ENCODE assay signal across 31 cellular contexts in the genomic region with DNA sequence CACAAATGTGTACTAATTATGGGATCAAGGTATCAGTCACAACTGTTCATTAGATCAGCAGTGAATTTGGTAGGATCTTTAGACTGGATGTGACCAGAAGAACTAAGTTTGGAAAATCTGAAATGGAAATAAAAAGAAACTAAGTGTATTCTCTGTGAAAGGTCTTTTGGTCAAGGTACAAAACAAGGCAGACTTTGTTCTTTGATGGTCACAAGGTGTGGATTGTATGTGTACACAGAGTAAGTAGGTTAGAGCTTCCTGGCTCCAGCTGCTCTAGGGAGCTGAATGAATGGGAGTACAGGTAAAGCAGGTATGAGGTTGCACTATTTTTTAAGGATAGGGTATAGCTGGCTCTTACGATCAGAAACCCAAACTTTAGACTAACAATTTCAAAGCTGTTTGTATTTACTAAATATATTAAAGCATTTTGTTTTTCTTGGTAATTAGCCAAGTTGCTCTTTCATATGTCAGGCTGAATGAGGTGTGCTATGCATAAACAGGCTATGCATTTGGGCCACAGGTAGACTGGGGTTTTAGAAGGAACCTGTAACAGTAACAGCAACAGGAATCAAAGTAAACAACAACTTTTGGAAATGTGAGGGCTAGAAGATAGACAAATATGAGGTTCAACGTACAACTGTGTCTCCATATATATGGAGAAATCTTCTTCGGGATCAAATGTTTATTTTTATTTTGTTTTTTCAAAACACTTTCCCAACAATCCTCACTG. TPM values are rescaled to one million over a fixed set of nuclear protein-coding genes. Genes with fewer than 3 reads are reported as not detected.
DNase-seq lines count a peak whose midpoint lies in the region; ATAC-seq, FAIRE-seq and TF ChIP-seq lines count a peak whose summit lies in the region.
"Had no signal": no experiment of that assay in that cellular context is flagged by ENCODE, and none has a peak within 500 bp of the region (broad histone marks: within the 10 kb centered on the region; RNA-seq: fewer than 3 reads in every experiment).

No MANE protein-coding gene starts in this region.

- H3K27ac ChIP-seq in HUES48 (ENCODE audit: low read depth, low read length) = peak overlapping the region; percentile 55
- H3K27ac ChIP-seq in K562 (ENCODE audit: extremely low read depth, low read depth, low read length) = no peak overlapping the region
- H3K27ac ChIP-seq: KMS-11, neutrophil, uterus, WERI-Rb-1 had no signal

- 0% methylated on average over 3 of the region's 3 CpGs for WGBS in K562 (ENCODE audit: insufficient coverage, low coverage, missing lambda C conversion rate)

- no peak overlapping the region for H3K4me2 ChIP-seq in K562 (ENCODE audit: insufficient read depth, low read length)
- H3K4me2 ChIP-seq: KMS-11 had no signal

- no peaks in the 10 kb centered on the region for H3K9me3 Mint-ChIP-seq in Calu3 (ENCODE audit: low read depth, unreplicated experiment)
- H3K9me3 Mint-ChIP-seq: memory B cell; stimulated activated effector memory CD8-positive, alpha-beta T cell treated with anti-CD3 and anti-CD28 coated beads, Interleukin-12 subunit alpha, Interleukin-12 subunit beta, amount 100 ng/mL, for 72 hours; T-helper 2 cell treated with Interferon-gamma antibody and Interleukin-4, amounts not matched to agents 5 μg/mL and 100 μg/mL, for 36 hours had no signal

- intact Hi-C loops in Calu3 (cut with micrococcal nuclease; ENCODE audit: unreplicated experiment) = no loop called here
- intact Hi-C loops in K562 (cut with micrococcal nuclease) = no loop called here

- H3K27me3 ChIP-seq in HUES48 (ENCODE audit: control insufficient read depth, insufficient read depth, low read length) (no peaks in the 10 kb centered on the region), K562 (ENCODE audit: control insufficient read depth in 2 of 2, insufficient read depth in 2 of 2, low read length in 2 of 2) (peaks cover 0 to 3% of the 10 kb centered on the region in 2 experiments; a peak in 3 of 5 replicates)
- H3K27me3 ChIP-seq: neutrophil, uterus had no signal

- TF ChIP-seq RAD21 in K562 (CRISPR knock-in tag; conservative IDR thresholded peaks at IDR 0.05 in 1 of 2, IDR thresholded peaks at IDR 0.05 in 1 of 2) = no peak

- H3K4me1 ChIP-seq in HUES48 (ENCODE audit: control insufficient read depth, insufficient read depth, low read length) (peaks cover 22% of the 10 kb centered on the region), K562 (replicated peaks in 1 of 2; ENCODE audit: control insufficient read depth in 2 of 2, insufficient read depth in 2 of 2, low read length in 2 of 2) (no peaks in the 10 kb centered on the region)
- H3K4me1 ChIP-seq: uterus had no signal

- TF ChIP-seq POLR2A in K562 (conservative IDR thresholded peaks at IDR 0.05) (no peak), GM18505 (IDR thresholded peaks at IDR 0.05; ENCODE audit: borderline replicate concordance, extremely low read depth, insufficient read depth, insufficient read length) (no peak)

- H3K27ac Mint-ChIP-seq in Calu3 (ENCODE audit: unreplicated experiment) = no peak overlapping the region
- H3K27ac Mint-ChIP-seq: activated CD8-positive, alpha-beta memory T cell treated with anti-CD3 and anti-CD28 coated beads, Interleukin-2, amount 10 ng/mL, durations not matched to agents 7 days and 5 days; dendritic cell treated with granulocyte-macrophage colony-stimulating factor and Interleukin-4, amounts not matched to agents 40 ng/mL and 50 ng/mL, for 4 days; memory B cell; stimulated activated effector memory CD8-positive, alpha-beta T cell treated with anti-CD3 and anti-CD28 coated beads, Interleukin-12 subunit alpha, Interleukin-12 subunit beta, amount 100 ng/mL, for 72 hours; T-helper 2 cell treated with Interferon-gamma antibody and Interleukin-4, amounts not matched to agents 5 μg/mL and 100 μg/mL, for 36 hours had no signal

- H3K9ac ChIP-seq in HUES48 (ENCODE audit: low read depth, low read length) (no peak overlapping the region), K562 (ENCODE audit: insufficient read depth in 1 of 2, low read depth in 2 of 2, low read length in 2 of 2) (no peak overlapping the region)
- H3K9ac ChIP-seq: KMS-11 had no signal

- BruUV-seq in Calu3 (replicated peaks; lab: Mats Ljungman, UMichigan) (no TSS peak), K562 (replicated peaks; lab: Mats Ljungman, UMichigan) (no TSS peak)

- TF ChIP-seq EP300 in K562 (IDR thresholded peaks at IDR 0.05; ENCODE audit: low read length) = no peak

- no peaks in the 10 kb centered on the region for H4K20me1 ChIP-seq in K562 (replicated peaks; ENCODE audit: control insufficient read depth, insufficient read depth, low read length)

- peaks cover 94% of the 10 kb centered on the region for H3K36me3 ChIP-seq in HUES48 (ENCODE audit: control insufficient read depth, insufficient read depth, low read length)
- H3K36me3 ChIP-seq in K562 (ENCODE audit: control insufficient read depth, insufficient read depth, low read length) = no peaks in the 10 kb centered on the region
- H3K36me3 ChIP-seq: neutrophil, uterus had no signal

- H3K4me3 ChIP-seq in HUES48 (ENCODE audit: low read depth, low read length) (no peak overlapping the region), K562 (no peak overlapping the region)
- H3K4me3 ChIP-seq: uterus had no signal

- H2AFZ ChIP-seq in K562 (ENCODE audit: low read depth, low read length) = no peak overlapping the region

- ATAC-seq in K562 = no peak
- no peak for ATAC-seq in GM18505 (IDR thresholded peaks at IDR 0.05; ENCODE audit: unreplicated experiment)
- ATAC-seq: activated CD8-positive, alpha-beta memory T cell treated with anti-CD3 and anti-CD28 coated beads, Interleukin-2, amount 10 ng/mL, durations not matched to agents 7 days and 5 days; HCT116; SK-N-SH treated with all-trans-retinoic acid at 6 μM for 48 hours; stimulated activated effector memory CD8-positive, alpha-beta T cell treated with anti-CD3 and anti-CD28 coated beads, Interleukin-12 subunit alpha, Interleukin-12 subunit beta, amount 100 ng/mL, for 72 hours had no signal

- POLR2A ChIA-PET in K562 (lab: Yijun Ruan, JAX) = no interaction called here

- FAIRE-seq in K562 (lab: Jason Lieb, UNC) = peak; percentile 29
- FAIRE-seq: endothelial cell of umbilical vein had no signal

- no peaks in the 10 kb centered on the region for H3K27me3 Mint-ChIP-seq in Calu3 (ENCODE audit: unreplicated experiment)
- H3K27me3 Mint-ChIP-seq: dendritic cell treated with granulocyte-macrophage colony-stimulating factor and Interleukin-4, amounts not matched to agents 40 ng/mL and 50 ng/mL, for 4 days had no signal

- H3K9me3 ChIP-seq in HUES48 (ENCODE audit: control insufficient read depth, insufficient read depth, low read length) = no peaks in the 10 kb centered on the region
- no peaks in the 10 kb centered on the region for H3K9me3 ChIP-seq in K562 (replicated peaks; ENCODE audit: control insufficient read depth, insufficient read depth, low read depth, low read length)
- H3K9me3 ChIP-seq: uterus had no signal

- in situ Hi-C loops in K562 (cut with MboI) = no loop called here

- peak overlapping the region; percentile 16 for H3K4me3 Mint-ChIP-seq in Calu3 (ENCODE audit: low read depth, unreplicated experiment)
- H3K4me3 Mint-ChIP-seq: activated CD8-positive, alpha-beta memory T cell treated with anti-CD3 and anti-CD28 coated beads, Interleukin-2, amount 10 ng/mL, durations not matched to agents 7 days and 5 days; dendritic cell treated with granulocyte-macrophage colony-stimulating factor and Interleukin-4, amounts not matched to agents 40 ng/mL and 50 ng/mL, for 4 days; memory B cell; stimulated activated effector memory CD8-positive, alpha-beta T cell treated with anti-CD3 and anti-CD28 coated beads, Interleukin-12 subunit alpha, Interleukin-12 subunit beta, amount 100 ng/mL, for 72 hours; T-helper 2 cell treated with Interferon-gamma antibody and Interleukin-4, amounts not matched to agents 5 μg/mL and 100 μg/mL, for 36 hours had no signal

- H3K79me2 ChIP-seq in K562 (ENCODE audit: control insufficient read depth, insufficient read depth, low read length) = no peaks in the 10 kb centered on the region

- DNase-seq in Calu3 (peak; percentile 26), K562 (ENCODE audit: extremely low read depth in 1 of 4, low spot score in 3 of 4) (no peak), mucosa of gallbladder (ENCODE audit: low spot score) (peak; percentile 56), Ammon's horn (ENCODE audit: low spot score) (no peak), epidermal melanocyte (ENCODE audit: insufficient read length, low spot score) (no peak), activated T-cell treated with anti-CD3 and anti-CD28 coated beads for 4 hours (no peak)
- DNase-seq: activated CD4-positive, alpha-beta T cell treated with anti-CD3 and anti-CD28 coated beads, Interleukin-2, amount 50 U/mL, for 1 hour; activated CD8-positive, alpha-beta memory T cell treated with anti-CD3 and anti-CD28 coated beads, Interleukin-2, amount 10 ng/mL, durations not matched to agents 7 days and 5 days; activated naive CD4-positive, alpha-beta T cell treated with anti-CD3 and anti-CD28 coated beads, Interleukin-2, amount 50 U/mL, for 16 hours; anterior cingulate cortex; C1 segment of cervical spinal cord; glutamatergic neuron; kidney glomerular epithelial cell; MV-4-11; NCI-H146; NCI-H82; stimulated activated CD4-positive, alpha-beta T cell treated with anti-CD3 and anti-CD28 coated beads, Interleukin-2, amount 100 ng/mL, for 48 hours; uterus; WERI-Rb-1 had no signal

- peaks cover 6% of the 10 kb centered on the region for H3K36me3 Mint-ChIP-seq in Calu3 (ENCODE audit: insufficient read depth, unreplicated experiment)

- peaks cover 26% of the 10 kb centered on the region for H3K4me1 Mint-ChIP-seq in Calu3 (ENCODE audit: low read depth, unreplicated experiment)
- H3K4me1 Mint-ChIP-seq: activated CD8-positive, alpha-beta memory T cell treated with anti-CD3 and anti-CD28 coated beads, Interleukin-2, amount 10 ng/mL, durations not matched to agents 7 days and 5 days; memory B cell had no signal

- CTCF ChIA-PET in Calu3 (lab: Charles Lee) (interaction anchor here (0.9 to 1.1 kb wide), 3 partner anchors 9 to 12 kb away, joined by 3 to 4 read pairs (median 3); no protein-coding TSS in a partner anchor), K562 (lab: Yijun Ruan, JAX; ENCODE audit: low intra/inter-chr PET ratio) (no interaction called here)

- TF ChIP-seq CTCF in Calu3 (IDR thresholded peaks at IDR 0.05; ENCODE audit: unreplicated experiment) (no peak), K562 (IDR thresholded peaks at IDR 0.05 in 2 of 3, conservative IDR thresholded peaks at IDR 0.05 in 1 of 3; ENCODE audit: insufficient read depth in 2 of 3, low read depth in 1 of 3, low read length in 3 of 3) (no peak)

- H3K9me1 ChIP-seq in K562 (ENCODE audit: control insufficient read depth, insufficient read depth, low read length) = no peaks in the 10 kb centered on the region

RNA-seq across cellular contexts. Expression of a gene that starts 32.5 kb away (rescaled TPM):
- total RNA-seq in Calu3 (2022) = 13.4 and 14.1 TPM in 2 replicates
- not detected in 2 replicates for total RNA-seq in K562 (2011; cell fraction: chromatin; rRNA removed; ENCODE audit: low replicate concordance)
- total RNA-seq in K562 (2011; cell fraction: nucleolus; rRNA removed) = not detected in 2 replicates
- not detected in 2 replicates for total RNA-seq in K562 (2011; cell fraction: nucleoplasm; rRNA removed)
- not detected in 2 replicates for total RNA-seq in K562 (2014; rRNA removed)
- not detected in 2 replicates for total RNA-seq in K562 (2014; rRNA removed; fragmentation: Illumina TruSeq; extraction: Trizol)
- not detected in 2 replicates for total RNA-seq in K562 (2015; rRNA removed; fragmentation: Illumina TruSeq; extraction: Trizol)
- 0.04 and 0.07 TPM in 2 replicates for total RNA-seq in K562 (2021)
- polyA plus RNA-seq in K562 (2011; rRNA removed) = not detected in 2 replicates
- polyA plus RNA-seq in K562 (2011; cell fraction: cytosol; rRNA removed) = not detected in 2 replicates
- not detected in 2 replicates for polyA plus RNA-seq in K562 (2011; cell fraction: nucleus; rRNA removed)
- polyA plus RNA-seq in K562 (2012) = 0.01 TPM in 1 of 2 replicates, not detected in the other
- polyA plus RNA-seq in K562 (2014; fragmentation: Illumina TruSeq; extraction: Trizol) = not detected in 2 replicates
- polyA plus RNA-seq in K562 (2014; fragmentation: Nextera tagmentation; extraction: Ambion mirVana) = under 1 TPM in 1 of 2 experiments, not detected in 1; 0.01 TPM
- not detected in 2 replicates for polyA plus RNA-seq in K562 (2014; rRNA removed)
- polyA minus RNA-seq in K562 (2011; rRNA and poly(A)+ RNA removed) = not detected in 2 replicates
- polyA minus RNA-seq in K562 (2011; cell fraction: cytosol; rRNA and poly(A)+ RNA removed) = not detected in 2 replicates
- polyA minus RNA-seq in K562 (2011; cell fraction: nucleus; rRNA and poly(A)+ RNA removed) = not detected in 2 replicates
- total RNA-seq in mucosa of gallbladder = 6.0 TPM
- total RNA-seq: OCI-LY7 had no signal

Comparison
In these comparisons a context has a peak if more than half of its experiments do, and no peak if none do; other contexts are left out.
1. DNase-seq: peak in Calu3 (single experiment) and mucosa of gallbladder (single experiment); none in K562 (0 of 4), Ammon's horn (single experiment), epidermal melanocyte (single experiment) and activated T-cell treated with anti-CD3 and anti-CD28 coated beads for 4 hours (single experiment).